In the genomic region with DNA sequence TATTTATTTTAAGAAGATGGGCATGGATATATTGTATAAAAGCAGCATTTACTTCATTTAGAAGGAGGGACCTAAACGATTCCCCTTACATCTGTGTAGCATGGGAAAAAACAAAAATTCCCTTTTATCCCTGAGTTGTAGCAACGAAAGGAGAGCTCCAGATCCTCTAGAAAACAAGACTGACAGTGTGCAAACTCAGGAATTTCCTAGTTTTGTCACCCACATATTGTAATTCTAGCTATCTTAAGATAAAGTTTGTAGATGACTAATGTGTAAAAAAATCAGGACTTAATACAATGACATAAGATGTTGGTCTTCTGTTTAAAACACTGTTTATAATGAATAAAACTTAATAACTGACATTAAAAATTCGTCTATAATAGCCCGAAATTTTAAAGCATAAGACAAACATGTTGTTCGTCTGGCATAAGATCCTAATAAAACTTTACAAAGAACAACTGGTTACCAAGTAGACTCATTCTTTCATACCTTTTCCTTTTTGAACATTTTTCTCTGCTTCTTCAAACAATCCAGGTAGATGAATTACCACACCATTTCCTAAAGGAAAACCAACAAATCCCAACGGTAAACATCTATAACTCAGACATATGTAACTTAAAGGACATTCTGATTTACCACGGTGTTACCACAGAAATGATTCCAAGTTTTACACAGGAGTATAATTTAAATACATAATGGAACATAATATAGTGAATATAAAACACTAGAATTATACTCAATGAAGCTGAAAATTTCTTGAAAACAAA, we compare ENCODE assay signal across 15 cellular contexts. TPM values are rescaled to one million over a fixed set of nuclear protein-coding genes. Genes with fewer than 3 reads are reported as not detected.
DNase-seq lines count a peak whose midpoint lies in the region; ATAC-seq, FAIRE-seq and TF ChIP-seq lines count a peak whose summit lies in the region.
"Had no signal": no experiment of that assay in that cellular context is flagged by ENCODE, and none has a peak within 500 bp of the region (broad histone marks: within the 10 kb centered on the region; RNA-seq: fewer than 3 reads in every experiment).

No MANE protein-coding gene starts in this region.

- H3K9me2 ChIP-seq in PC-9 (ENCODE audit: insufficient read depth): no peaks in the 10 kb centered on the region

- peaks cover 30% of the 10 kb centered on the region for H3K4me1 ChIP-seq in PC-9 (replicated peaks; ENCODE audit: insufficient read depth)
- H3K4me1 ChIP-seq: SJCRH30 had no signal

- H3K4me3 Mint-ChIP-seq in chondrocyte (ENCODE audit: unreplicated experiment): peak overlapping the region; percentile 55
- no peak overlapping the region for H3K4me3 Mint-ChIP-seq in natural killer cell treated with Interleukin-12 subunit alpha and Interleukin-12 subunit beta and Interleukin-15 and Interleukin-18, amount 100 ng/mL, for 72 hours
- H3K4me3 Mint-ChIP-seq: activated CD4-positive, alpha-beta T cell treated with anti-CD3 and anti-CD28 coated beads, Interleukin-2, amount 10 ng/mL, durations not matched to agents 7 days and 5 days had no signal

- H3K27ac ChIP-seq in PC-9: peak overlapping the region; percentile 51
- H3K27ac ChIP-seq: SJCRH30 had no signal

- H3K27me3 ChIP-seq in PC-9 (ENCODE audit: insufficient read depth, low read depth): no peaks in the 10 kb centered on the region
- H3K27me3 ChIP-seq: SJCRH30 had no signal

- H3K4me2 ChIP-seq in PC-9: peak overlapping the region; percentile 7; the same call in 1 of the 2 replicates

- H4K20me1 ChIP-seq in PC-9 (ENCODE audit: insufficient read depth): no peaks in the 10 kb centered on the region

- H3K9me3 Mint-ChIP-seq in chondrocyte (ENCODE audit: low read depth): no peaks in the 10 kb centered on the region
- H3K9me3 Mint-ChIP-seq in natural killer cell treated with Interleukin-12 subunit alpha and Interleukin-12 subunit beta and Interleukin-15 and Interleukin-18, amount 100 ng/mL, for 72 hours: no peaks in the 10 kb centered on the region
- H3K9me3 Mint-ChIP-seq: activated CD4-positive, alpha-beta T cell treated with anti-CD3 and anti-CD28 coated beads, Interleukin-2, amount 10 ng/mL, durations not matched to agents 7 days and 5 days had no signal

- ATAC-seq in natural killer cell treated with Interleukin-12 subunit alpha and Interleukin-12 subunit beta and Interleukin-15 and Interleukin-18, amount 100 ng/mL, for 72 hours: no peak
- ATAC-seq in GM21360 (IDR thresholded peaks at IDR 0.05; ENCODE audit: unreplicated experiment): no peak

- no peak overlapping the region for H3K4me3 ChIP-seq in PC-9
- H3K4me3 ChIP-seq: SJCRH30, thoracic aorta had no signal

- TF ChIP-seq CTCF in PC-9 (conservative IDR thresholded peaks at IDR 0.05) (no peak), chondrocyte (IDR thresholded peaks at IDR 0.05) (no peak)

- H3K9me3 ChIP-seq in PC-9 (ENCODE audit: insufficient read depth, low read depth): no peaks in the 10 kb centered on the region
- H3K9me3 ChIP-seq: SJCRH30, thoracic aorta had no signal

- intact Hi-C loops in PC-9 (cut with micrococcal nuclease; ENCODE audit: unreplicated experiment): no loop called here

- peak overlapping the region; percentile 98 for H3K27ac Mint-ChIP-seq in chondrocyte (ENCODE audit: unreplicated experiment)
- peak overlapping the region; percentile 25 to 80 for H3K27ac Mint-ChIP-seq in natural killer cell treated with Interleukin-12 subunit alpha and Interleukin-12 subunit beta and Interleukin-15 and Interleukin-18, amount 100 ng/mL, for 72 hours

- POLR2A ChIA-PET in PC-9 (lab: Charles Lee; ENCODE audit: unreplicated experiment): no interaction called here

- FAIRE-seq in G401.6 (lab: Jason Lieb, UNC): peak; percentile 57
- FAIRE-seq: HTR-8/SVneo had no signal

- peaks cover 43% of the 10 kb centered on the region for H3K4me1 Mint-ChIP-seq in chondrocyte (ENCODE audit: low read depth)
- H3K4me1 Mint-ChIP-seq in natural killer cell treated with Interleukin-12 subunit alpha and Interleukin-12 subunit beta and Interleukin-15 and Interleukin-18, amount 100 ng/mL, for 72 hours (ENCODE audit: low read depth in 2 of 2): peaks cover 14 to 29% of the 10 kb centered on the region in 2 donors

- BruUV-seq in PC-9 (replicated peaks; lab: Mats Ljungman, UMichigan): no TSS peak

- H3F3A ChIP-seq in PC-9 (ENCODE audit: insufficient read depth, low read depth): peaks cover 11% of the 10 kb centered on the region

- no peak overlapping the region for H2AFZ ChIP-seq in PC-9

- CTCF ChIA-PET in PC-9 (lab: Charles Lee): no interaction called here

- DNase-seq in PC-9 (no peak), chondrocyte (ENCODE audit: low spot score) (no peak), DMS153 (lab: John Stamatoyannopoulos, UW) (no peak), NCI-H345 treated with DMSO at 0.1 percent for 48 hours (lab: John Stamatoyannopoulos, UW; ENCODE audit: unreplicated experiment) (no peak)
- no peak for DNase-seq in natural killer cell treated with Interleukin-12 subunit alpha and Interleukin-12 subunit beta and Interleukin-15 and Interleukin-18, amount 100 ng/mL, for 72 hours (ENCODE audit: low spot score)
- DNase-seq: activated CD4-positive, alpha-beta T cell treated with anti-CD3 and anti-CD28 coated beads, Interleukin-2, amount 10 ng/mL, durations not matched to agents 7 days and 5 days; effector memory CD4-positive, alpha-beta T cell; H7; NCI-H1436 treated with DMSO at 0.1 percent for 48 hours; NCI-H748 treated with DMSO at 0.1 percent for 48 hours; SJCRH30 had no signal

- peaks cover 38% of the 10 kb centered on the region for H3K79me2 ChIP-seq in PC-9 (ENCODE audit: low read depth)

- H3K36me3 Mint-ChIP-seq in chondrocyte (ENCODE audit: low read depth): peaks cover 3% of the 10 kb centered on the region
- peaks cover 13% of the 10 kb centered on the region for H3K36me3 Mint-ChIP-seq in natural killer cell treated with Interleukin-12 subunit alpha and Interleukin-12 subunit beta and Interleukin-15 and Interleukin-18, amount 100 ng/mL, for 72 hours

- H3K27me3 Mint-ChIP-seq in chondrocyte (ENCODE audit: low read depth): no peaks in the 10 kb centered on the region
- H3K27me3 Mint-ChIP-seq in natural killer cell treated with Interleukin-12 subunit alpha and Interleukin-12 subunit beta and Interleukin-15 and Interleukin-18, amount 100 ng/mL, for 72 hours: no peaks in the 10 kb centered on the region
- H3K27me3 Mint-ChIP-seq: activated CD4-positive, alpha-beta T cell treated with anti-CD3 and anti-CD28 coated beads, Interleukin-2, amount 10 ng/mL, durations not matched to agents 7 days and 5 days had no signal

- H3K36me3 ChIP-seq in PC-9 (ENCODE audit: low read depth): peaks cover 23% of the 10 kb centered on the region

RNA-seq across cellular contexts. Expression of gene ADSS2, which starts 15.2 kb away (rescaled TPM):
- total RNA-seq in PC-9 (2021) (63.1 and 76.7 TPM in 2 replicates), chondrocyte (43.8 to 53.6 TPM (median 47.7 TPM) in 3 replicates)
- total RNA-seq in natural killer cell treated with Interleukin-12 subunit alpha and Interleukin-12 subunit beta and Interleukin-15 and Interleukin-18, amount 100 ng/mL, for 72 hours: 10 to 100 TPM; 45.0 to 51.0 TPM

RNA-seq across cellular contexts. Expression of gene CATSPERE, which starts 24.6 kb away (rescaled TPM):
- total RNA-seq in PC-9 (2021) (0.30 and 1.2 TPM in 2 replicates), chondrocyte (1.5 to 2.3 TPM (median 2.3 TPM) in 3 replicates)
- total RNA-seq in natural killer cell treated with Interleukin-12 subunit alpha and Interleukin-12 subunit beta and Interleukin-15 and Interleukin-18, amount 100 ng/mL, for 72 hours: under 1 TPM; 0.64 to 0.78 TPM
